9 cellular contexts compared by ENCODE assay signal in the genomic region with DNA sequence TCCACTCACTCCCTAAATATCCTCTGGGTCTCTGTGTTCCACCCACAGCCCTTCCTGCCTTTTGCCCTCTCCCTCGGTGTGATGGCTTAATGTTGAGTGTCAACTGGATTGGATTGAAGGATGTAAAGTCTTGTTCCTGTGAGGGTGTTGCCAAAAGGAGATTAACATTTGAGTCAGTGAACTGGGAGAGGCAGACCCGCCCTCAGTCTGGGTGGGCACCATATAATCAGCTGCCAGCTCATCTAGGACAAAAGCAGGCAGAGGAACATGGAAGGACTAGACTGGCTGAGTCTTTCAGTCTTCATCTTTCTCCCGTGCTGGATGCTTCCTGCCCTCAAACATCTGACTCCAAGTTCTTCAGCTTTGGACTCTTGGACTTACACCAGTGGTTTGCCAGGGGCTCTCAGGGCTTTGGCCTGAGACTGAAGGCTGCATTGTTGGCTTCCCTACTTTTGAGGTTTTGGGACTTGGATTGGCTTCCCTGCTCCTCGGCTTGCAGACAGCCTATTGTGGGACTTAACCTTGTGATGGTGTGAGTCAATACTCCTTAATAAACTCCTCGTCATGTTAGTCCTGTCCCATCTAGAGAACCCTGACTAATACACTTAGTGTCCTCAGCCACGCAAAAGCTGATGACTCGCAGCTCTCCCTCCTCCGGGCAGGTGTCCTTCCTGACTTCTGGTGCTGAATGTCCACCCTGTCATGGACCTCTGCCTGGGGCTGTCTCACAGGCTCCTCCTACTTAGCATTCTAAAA. TPM values are rescaled to one million over a fixed set of nuclear protein-coding genes. Genes with fewer than 3 reads are reported as not detected.
DNase-seq lines count a peak whose midpoint lies in the region; ATAC-seq and TF ChIP-seq lines count a peak whose summit lies in the region.
"Had no signal": no experiment of that assay in that cellular context is flagged by ENCODE, and none has a peak within 500 bp of the region (broad histone marks: within the 10 kb centered on the region; RNA-seq: fewer than 3 reads in every experiment).

No MANE protein-coding gene starts in this region.

- H3K4me2 ChIP-seq in HCT116 (ENCODE audit: low read length) (peak overlapping the region; percentile 53), mesendoderm (ENCODE audit: low read length) (no peak overlapping the region)

- no peak for TF ChIP-seq CTCF in HCT116 (IDR thresholded peaks at IDR 0.05 in 2 of 3, conservative IDR thresholded peaks at IDR 0.05 in 1 of 3; ENCODE audit: borderline replicate concordance in 1 of 3, insufficient read depth in 1 of 3, low read depth in 2 of 3, low read length in 2 of 3)

- peaks cover 0 to 29% of the 10 kb centered on the region in 2 experiments; a peak in 2 of 4 replicates for H3K36me3 ChIP-seq in HCT116 (ENCODE audit: control insufficient read depth in 1 of 2, insufficient read depth in 2 of 2, low read length in 2 of 2)
- no peaks in the 10 kb centered on the region for H3K36me3 ChIP-seq in mesendoderm (ENCODE audit: control insufficient read depth, insufficient read depth, low read length)

- CTCF ChIA-PET in HCT116 (lab: Charles Lee) = no interaction called here

- H2AFZ ChIP-seq in HCT116 (ENCODE audit: low read depth, low read length, poor library complexity, severe bottlenecking) = no peak overlapping the region

- H2BK120ac ChIP-seq in mesendoderm (ENCODE audit: low read depth, low read length) = no peak overlapping the region

- H3K9me2 ChIP-seq in HCT116 (ENCODE audit: insufficient read depth) = no peaks in the 10 kb centered on the region

- intact Hi-C loops in HCT116 (cut with micrococcal nuclease) = no loop called here

- RAD21 ChIA-PET in HCT116 (lab: Charles Lee; ENCODE audit: low non-redundant PET in 1 of 2, low total read pairs in 2 of 2, uncharacterized antibody in 2 of 2, unreplicated experiment in 2 of 2) = no interaction called here

- DNase-seq in ACHN = peak; percentile 54
- DNase-seq in HCT116 (ENCODE audit: low read depth, low spot score) = peak; percentile 81
- peak; percentile 67 for DNase-seq in astrocyte of the hippocampus (ENCODE audit: low read depth, low spot score)
- DNase-seq in kidney glomerular epithelial cell (lab: John Stamatoyannopoulos, UW) = peak; percentile 18
- DNase-seq in mesendoderm = no peak
- no peak for DNase-seq in stimulated activated CD8-positive, alpha-beta memory T cell treated with anti-CD3 and anti-CD28 coated beads, Interleukin-4, amount 100 ng/mL, for 48 hours
- DNase-seq in COLO829 (ENCODE audit: low spot score) = no peak
- DNase-seq: NCI-H1105 had no signal

- H3K9me3 ChIP-seq in HCT116 (ENCODE audit: control insufficient read depth in 1 of 2, insufficient read depth in 1 of 2, low read depth in 1 of 2, low read length in 2 of 2) = 0 out of 4 replicates have a peak, but pooled peaks cover 0 to 3% of the 10 kb centered on the region in 2 experiments

- ATAC-seq in HCT116 (peak; percentile 76), GM21723 (IDR thresholded peaks at IDR 0.05; ENCODE audit: unreplicated experiment) (no peak)

- H3K4ac ChIP-seq in mesendoderm (ENCODE audit: low read depth, low read length) = no peak overlapping the region

- H3K9ac ChIP-seq in HCT116 (ENCODE audit: low read length) (peak overlapping the region; percentile 26), mesendoderm (ENCODE audit: low read length) (no peak overlapping the region)

- in situ Hi-C loops in ACHN (cut with HindIII; ENCODE audit: low pct_ligation_motif_present, low pct_unique_long_range_greater_than_20kb, low sequenced_read_pairs) = no loop called here

- H4K20me1 ChIP-seq in HCT116 (ENCODE audit: insufficient read depth) = no peaks in the 10 kb centered on the region

- POLR2A ChIA-PET in HCT116 (lab: Charles Lee) = interaction anchor here (1.2 kb wide), 1 partner anchor 59 kb away, joined by 3 read pairs; a partner anchor contains a TSS

- no TSS peak for BruUV-seq in HCT116 (replicated peaks; lab: Mats Ljungman, UMichigan)

- peak overlapping the region; percentile 37 for H3K27ac ChIP-seq in HCT116 (ENCODE audit: low read depth, low read length)
- H3K27ac ChIP-seq in mesendoderm (ENCODE audit: low read depth, low read length) = no peak overlapping the region

- H3K4me3 ChIP-seq in HCT116 (replicated peaks in 1 of 2; ENCODE audit: low read depth in 1 of 2, low read length in 2 of 2) (peak overlapping the region in 1 of 2 experiments; percentile 13; a peak in 1 of 4 replicates), mesendoderm (ENCODE audit: low read length) (no peak overlapping the region)

- no peaks in the 10 kb centered on the region for H3K79me1 ChIP-seq in mesendoderm (ENCODE audit: low read length)

- no peak overlapping the region for H2AK5ac ChIP-seq in mesendoderm (ENCODE audit: low read length)

- H3K56ac ChIP-seq in mesendoderm (ENCODE audit: low read length) = no peak overlapping the region

- peaks cover 89% of the 10 kb centered on the region for H3K79me2 ChIP-seq in HCT116 (ENCODE audit: insufficient read depth, low read length)
- H3K79me2 ChIP-seq in mesendoderm (ENCODE audit: control insufficient read depth, insufficient read depth, low read length) = no peaks in the 10 kb centered on the region

- TF ChIP-seq POLR2A in HCT116 (IDR thresholded peaks at IDR 0.05; ENCODE audit: borderline replicate concordance, extremely low read depth, insufficient read depth, insufficient read length) = no peak

- H4K5ac ChIP-seq in mesendoderm (ENCODE audit: low read length) = no peak overlapping the region

- no peak overlapping the region for H4K8ac ChIP-seq in mesendoderm (ENCODE audit: low read depth, low read length)

- H3K4me1 ChIP-seq in HCT116 (ENCODE audit: control insufficient read depth in 1 of 2, insufficient read depth in 2 of 2, low read length in 2 of 2) (peaks cover 17 to 52% of the 10 kb centered on the region in 2 experiments), mesendoderm (ENCODE audit: control insufficient read depth, low read depth, low read length) (peaks cover under 1% of the 10 kb centered on the region)

- H2BK15ac ChIP-seq in mesendoderm (replicated peaks; ENCODE audit: low read depth) = no peak overlapping the region

- H3K27me3 ChIP-seq in HCT116 (ENCODE audit: insufficient read depth, low read length) = no peaks in the 10 kb centered on the region
- H3K27me3 ChIP-seq in mesendoderm (ENCODE audit: insufficient read depth, low read length, poor library complexity) = no peaks in the 10 kb centered on the region

- no peak overlapping the region for H2BK5ac ChIP-seq in mesendoderm (ENCODE audit: low read length)

- peak; percentile 17; the same call in 1 of the 2 replicates for TF ChIP-seq RAD21 in HCT116 (IDR thresholded peaks at IDR 0.05; ENCODE audit: low read depth)

- WGBS in mesendoderm (ENCODE audit: extremely low coverage, insufficient coverage, low lambda C conversion rate) = no CpG with 5 or more reads among the region's 8 CpGs

- no peak overlapping the region for H3K18ac ChIP-seq in mesendoderm (ENCODE audit: low read length)

- H3K23ac ChIP-seq in mesendoderm (ENCODE audit: low read length) = no peak overlapping the region

TF ChIP-seq in HCT116, 20 proteins besides CTCF, POLR2A, EP300 and RAD21 (continues in another document):
- TF ChIP-seq JUND (IDR thresholded peaks at IDR 0.05) (peak; percentile 70), ZNF274 (IDR thresholded peaks at IDR 0.05; ENCODE audit: low read depth, low read length) (no peak), SP1 (IDR thresholded peaks at IDR 0.05; ENCODE audit: low read depth) (peak; percentile 57), FOSL1 (IDR thresholded peaks at IDR 0.05; ENCODE audit: low read depth) (peak; percentile 70), CEBPB (IDR thresholded peaks at IDR 0.05; ENCODE audit: low read depth) (no peak), YY1 (IDR thresholded peaks at IDR 0.05; ENCODE audit: extremely low read depth, insufficient replicate concordance, low read depth, low read length) (no peak), POLR2AphosphoS5 (IDR thresholded peaks at IDR 0.05; ENCODE audit: low read depth, low read length) (0 out of 2 replicates have a peak, but pooled peaks have one; percentile 43), ZFX (IDR thresholded peaks at IDR 0.05) (no peak)
- TF ChIP-seq, protein P1, sequence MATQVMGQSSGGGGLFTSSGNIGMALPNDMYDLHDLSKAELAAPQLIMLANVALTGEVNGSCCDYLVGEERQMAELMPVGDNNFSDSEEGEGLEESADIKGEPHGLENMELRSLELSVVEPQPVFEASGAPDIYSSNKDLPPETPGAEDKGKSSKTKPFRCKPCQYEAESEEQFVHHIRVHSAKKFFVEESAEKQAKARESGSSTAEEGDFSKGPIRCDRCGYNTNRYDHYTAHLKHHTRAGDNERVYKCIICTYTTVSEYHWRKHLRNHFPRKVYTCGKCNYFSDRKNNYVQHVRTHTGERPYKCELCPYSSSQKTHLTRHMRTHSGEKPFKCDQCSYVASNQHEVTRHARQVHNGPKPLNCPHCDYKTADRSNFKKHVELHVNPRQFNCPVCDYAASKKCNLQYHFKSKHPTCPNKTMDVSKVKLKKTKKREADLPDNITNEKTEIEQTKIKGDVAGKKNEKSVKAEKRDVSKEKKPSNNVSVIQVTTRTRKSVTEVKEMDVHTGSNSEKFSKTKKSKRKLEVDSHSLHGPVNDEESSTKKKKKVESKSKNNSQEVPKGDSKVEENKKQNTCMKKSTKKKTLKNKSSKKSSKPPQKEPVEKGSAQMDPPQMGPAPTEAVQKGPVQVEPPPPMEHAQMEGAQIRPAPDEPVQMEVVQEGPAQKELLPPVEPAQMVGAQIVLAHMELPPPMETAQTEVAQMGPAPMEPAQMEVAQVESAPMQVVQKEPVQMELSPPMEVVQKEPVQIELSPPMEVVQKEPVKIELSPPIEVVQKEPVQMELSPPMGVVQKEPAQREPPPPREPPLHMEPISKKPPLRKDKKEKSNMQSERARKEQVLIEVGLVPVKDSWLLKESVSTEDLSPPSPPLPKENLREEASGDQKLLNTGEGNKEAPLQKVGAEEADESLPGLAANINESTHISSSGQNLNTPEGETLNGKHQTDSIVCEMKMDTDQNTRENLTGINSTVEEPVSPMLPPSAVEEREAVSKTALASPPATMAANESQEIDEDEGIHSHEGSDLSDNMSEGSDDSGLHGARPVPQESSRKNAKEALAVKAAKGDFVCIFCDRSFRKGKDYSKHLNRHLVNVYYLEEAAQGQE (IDR thresholded peaks at IDR 0.05; ENCODE audit: low read depth) = no peak

RNA-seq across cellular contexts. Expression of a gene that starts 5.9 kb away (rescaled TPM):
- 67.0 TPM for total RNA-seq in HCT116 (2021; ENCODE audit: unreplicated experiment)
- 42.9 and 44.8 TPM in 2 replicates for polyA plus RNA-seq in HCT116 (2012)
- 9.2 TPM for polyA plus RNA-seq in mesendoderm (2013, experiment 1 of 2)
- 9.7 TPM for polyA plus RNA-seq in mesendoderm (2013, experiment 2 of 2)

RNA-seq across cellular contexts. Expression of a gene that starts 59.3 kb away (rescaled TPM):
- total RNA-seq in HCT116 (2021; ENCODE audit: unreplicated experiment) = 24.2 TPM
- polyA plus RNA-seq in HCT116 (2012) = 5.4 and 7.3 TPM in 2 replicates
- polyA plus RNA-seq in mesendoderm (2013, experiment 1 of 2) = 1.4 TPM
- 1.5 TPM for polyA plus RNA-seq in mesendoderm (2013, experiment 2 of 2)

Comparison
In these comparisons a context has a peak if more than half of its experiments do, and no peak if none do; other contexts are left out.
1. DNase-seq: peak in ACHN (single experiment), HCT116 (single experiment), astrocyte of the hippocampus (single experiment) and kidney glomerular epithelial cell (single experiment); none in mesendoderm (single experiment), stimulated activated CD8-positive, alpha-beta memory T cell treated with anti-CD3 and anti-CD28 coated beads, Interleukin-4, amount 100 ng/mL, for 48 hours (single experiment) and COLO829 (single experiment).